ENCODE assay signal across 34 cellular contexts in genomic region chr6:167746377-167747151, GRCh38.
DNase-seq lines count a peak whose midpoint lies in the region; ATAC-seq, FAIRE-seq and TF ChIP-seq lines count a peak whose summit lies in the region.
"Had no signal": no experiment of that assay in that cellular context is flagged by ENCODE, and none has a peak within 500 bp of the region (broad histone marks: within the 10 kb centered on the region; RNA-seq: fewer than 3 reads in every experiment).

No MANE protein-coding gene starts in this region.

- no peak for TF ChIP-seq EP300 in suprapubic skin (IDR thresholded peaks at IDR 0.05)

- H3K27me3 ChIP-seq in suprapubic skin = peaks cover 7% of the 10 kb centered on the region
- no peaks in the 10 kb centered on the region for H3K27me3 ChIP-seq in foreskin keratinocyte

- H3K4me3 Mint-ChIP-seq in naive thymus-derived CD8-positive, alpha-beta T cell = no peak overlapping the region
- H3K4me3 Mint-ChIP-seq: activated T-cell treated with anti-CD3 and anti-CD28 coated beads, Interleukin-2, amount 50 U/mL, for 72 hours; B cell; CD8-positive, alpha-beta T cell; central memory CD8-positive, alpha-beta T cell; HFFc6; stimulated activated naive B cell treated with anti-CD40 and anti-IgM and Interleukin-4, amounts not matched to agents 10 μg/mL and 1 μg/mL and 100 μg/mL, for 72 hours; T-helper 17 cell had no signal

- peak; percentile 33 for DNase-seq in D721Med (ENCODE audit: insufficient read length, low spot score)
- peak; percentile 43 for DNase-seq in coronary artery (ENCODE audit: low spot score)
- no peak for DNase-seq in suprapubic skin (ENCODE audit: low spot score in 2 of 2)
- no peak for DNase-seq in naive thymus-derived CD8-positive, alpha-beta T cell
- DNase-seq in activated naive CD4-positive, alpha-beta T cell treated with anti-CD3 and anti-CD28 coated beads, Interleukin-2, amount 50 U/mL, for 16 hours = no peak
- DNase-seq in foreskin keratinocyte = no peak
- DNase-seq: ACHN; activated CD4-positive, alpha-beta T cell treated with anti-CD3 and anti-CD28 coated beads, Interleukin-2, amount 50 U/mL, for 48 hours; activated naive CD4-positive, alpha-beta T cell treated with Interleukin-2 at 50 U/mL for 16 hours; activated T-cell treated with anti-CD3 and anti-CD28 coated beads, Interleukin-2, amount 50 U/mL, for 72 hours; CD8-positive, alpha-beta T cell; DMS 273 treated with DMSO at 0.1 percent for 48 hours; EL; HFFc6; midbrain; naive B cell; NCI-H1417 treated with DMSO at 0.1 percent for 48 hours; NCI-H2029 treated with DMSO at 0.1 percent for 48 hours; NCI-H226; NCI-H69; occipital lobe; SHP77; stimulated activated naive B cell treated with anti-CD40 and anti-IgM and Interleukin-4, amounts not matched to agents 10 μg/mL and 1 μg/mL and 100 μg/mL, for 72 hours; T-helper 17 cell had no signal

- H3K27ac ChIP-seq in coronary artery = peak overlapping the region in 1 of 2 donors; percentile 35
- H3K27ac ChIP-seq in mesodermal cell (ENCODE audit: low read depth, low read length, severe bottlenecking) = peak overlapping the region; percentile 89
- peak overlapping the region; percentile 14 for H3K27ac ChIP-seq in suprapubic skin
- H3K27ac ChIP-seq in foreskin keratinocyte = no peak overlapping the region

- TF ChIP-seq CTCF in D721Med (IDR thresholded peaks at IDR 0.05; ENCODE audit: insufficient read depth, missing control alignments) = no peak
- no peak for TF ChIP-seq CTCF in coronary artery (IDR thresholded peaks at IDR 0.05)
- no peak for TF ChIP-seq CTCF in suprapubic skin (IDR thresholded peaks at IDR 0.05)
- TF ChIP-seq CTCF in foreskin keratinocyte (conservative IDR thresholded peaks at IDR 0.05) = no peak

- peaks cover 0 to 5% (median 0%) of the 10 kb centered on the region in 9 donors for H3K9me3 Mint-ChIP-seq in naive thymus-derived CD8-positive, alpha-beta T cell
- H3K9me3 Mint-ChIP-seq: activated T-cell treated with anti-CD3 and anti-CD28 coated beads, Interleukin-2, amount 50 U/mL, for 72 hours; CD8-positive, alpha-beta T cell; central memory CD8-positive, alpha-beta T cell; stimulated activated naive B cell treated with anti-CD40 and anti-IgM and Interleukin-4, amounts not matched to agents 10 μg/mL and 1 μg/mL and 100 μg/mL, for 72 hours had no signal

- no peak overlapping the region for H3K27ac Mint-ChIP-seq in naive thymus-derived CD8-positive, alpha-beta T cell
- H3K27ac Mint-ChIP-seq: activated T-cell treated with anti-CD3 and anti-CD28 coated beads, Interleukin-2, amount 50 U/mL, for 72 hours; B cell; CD8-positive, alpha-beta T cell; HFFc6; stimulated activated naive B cell treated with anti-CD40 and anti-IgM and Interleukin-4, amounts not matched to agents 10 μg/mL and 1 μg/mL and 100 μg/mL, for 72 hours; T-helper 17 cell had no signal

- no peak overlapping the region for H3K4me3 ChIP-seq in coronary artery
- no peak overlapping the region for H3K4me3 ChIP-seq in mesodermal cell (ENCODE audit: extremely low read depth, insufficient read depth, low read length, poor library complexity, severe bottlenecking)
- H3K4me3 ChIP-seq in suprapubic skin = no peak overlapping the region

- H3K36me3 ChIP-seq in mesodermal cell (ENCODE audit: control insufficient read depth, insufficient read depth, low read length) (no peaks in the 10 kb centered on the region), suprapubic skin (no peaks in the 10 kb centered on the region)

- FAIRE-seq in D721Med (lab: Jason Lieb, UNC) = no peak
- FAIRE-seq: GM18507, GM19239, H1, TTC549, urothelium cell line had no signal

- H3K9me3 ChIP-seq in mesodermal cell (ENCODE audit: control insufficient read depth, low read length) (no peaks in the 10 kb centered on the region), suprapubic skin (no peaks in the 10 kb centered on the region)

- peaks cover 0 to 10% (median 2%) of the 10 kb centered on the region in 5 donors for H3K27me3 Mint-ChIP-seq in naive thymus-derived CD8-positive, alpha-beta T cell

- TF ChIP-seq POLR2A in suprapubic skin (IDR thresholded peaks at IDR 0.05) = no peak

- POLR2A ChIA-PET in naive thymus-derived CD8-positive, alpha-beta T cell (lab: Charles Lee) = no interaction called here

- no peak for ATAC-seq in naive thymus-derived CD8-positive, alpha-beta T cell
- ATAC-seq in HG02938 (IDR thresholded peaks at IDR 0.05; ENCODE audit: unreplicated experiment) (no peak), foreskin keratinocyte (no peak)
- ATAC-seq: activated T-cell treated with anti-CD3 and anti-CD28 coated beads, Interleukin-2, amount 50 U/mL, for 72 hours; CD8-positive, alpha-beta T cell; Panc1; stimulated activated naive B cell treated with anti-CD40 and anti-IgM and Interleukin-4, amounts not matched to agents 10 μg/mL and 1 μg/mL and 100 μg/mL, for 72 hours; T-helper 17 cell had no signal

- WGBS in mesodermal cell (ENCODE audit: insufficient coverage in 2 of 2), 2 experiments = 93 to 94% methylated on average over 18 of the region's 19 CpGs
- 81% methylated on average over 19 of the region's 19 CpGs for WGBS in suprapubic skin

- no peaks in the 10 kb centered on the region for H3K4me1 Mint-ChIP-seq in naive thymus-derived CD8-positive, alpha-beta T cell
- H3K4me1 Mint-ChIP-seq: B cell; central memory CD8-positive, alpha-beta T cell; naive B cell; T-helper 17 cell had no signal

- H3K36me3 Mint-ChIP-seq in naive thymus-derived CD8-positive, alpha-beta T cell = no peaks in the 10 kb centered on the region
- H3K36me3 Mint-ChIP-seq: CD8-positive, alpha-beta T cell; naive B cell; stimulated activated naive B cell treated with anti-CD40 and anti-IgM and Interleukin-4, amounts not matched to agents 10 μg/mL and 1 μg/mL and 100 μg/mL, for 72 hours had no signal

- H3K4me1 ChIP-seq in mesodermal cell (ENCODE audit: control insufficient read depth, insufficient read depth, low read length, poor library complexity, severe bottlenecking) (peaks cover 52% of the 10 kb centered on the region), suprapubic skin (peaks cover 33% of the 10 kb centered on the region), foreskin keratinocyte (no peaks in the 10 kb centered on the region)

Comparison
In these comparisons a context has a peak if more than half of its experiments do, and no peak if none do; other contexts are left out.
1. DNase-seq: peak in D721Med (single experiment) and coronary artery (single experiment); none in suprapubic skin (0 of 2), naive thymus-derived CD8-positive, alpha-beta T cell (0 of 10), activated naive CD4-positive, alpha-beta T cell treated with anti-CD3 and anti-CD28 coated beads, Interleukin-2, amount 50 U/mL, for 16 hours (single experiment) and foreskin keratinocyte (0 of 2).